Comparison of ENCODE assay signal across 11 cellular contexts in genomic region chr16:65658339-65659275, GRCh38.
DNase-seq lines count a peak whose midpoint lies in the region; ATAC-seq and TF ChIP-seq lines count a peak whose summit lies in the region.
"Had no signal": no experiment of that assay in that cellular context is flagged by ENCODE, and none has a peak within 500 bp of the region (broad histone marks: within the 10 kb centered on the region; RNA-seq: fewer than 3 reads in every experiment).

No MANE protein-coding gene starts in this region.

- peak; percentile 92 for DNase-seq in EH (ENCODE audit: low read depth)
- peak; percentile 27 for DNase-seq in NCI-H345 treated with DMSO at 0.1 percent for 48 hours (lab: John Stamatoyannopoulos, UW; ENCODE audit: unreplicated experiment)
- DNase-seq in dermis blood vessel endothelial cell, result peak; percentile 7
- DNase-seq in neuronal stem cell (ENCODE audit: low spot score), result no peak
- DNase-seq in activated T-cell treated with anti-CD3 and anti-CD28 coated beads, Interleukin-2, amount 50 U/mL, for 4 hours, result no peak
- no peak for DNase-seq in substantia nigra (lab: John Stamatoyannopoulos, UW)
- no peak for DNase-seq in ascending aorta (ENCODE audit: low spot score in 2 of 2)
- DNase-seq: RPMI8226; stimulated activated CD4-positive, alpha-beta T cell treated with anti-CD3 and anti-CD28 coated beads, Interleukin-4, amount 100 ng/mL, for 4 hours had no signal

- no peak for ATAC-seq in GM21390 (IDR thresholded peaks at IDR 0.05; ENCODE audit: unreplicated experiment)
- no peak for ATAC-seq in activated T-cell treated with anti-CD3 and anti-CD28 coated beads, Interleukin-2, amount 50 U/mL, for 4 hours

- no peak overlapping the region for H3K4ac ChIP-seq in neuronal stem cell (ENCODE audit: low read length)

- no peak overlapping the region for H4K8ac ChIP-seq in neuronal stem cell (ENCODE audit: low read depth, low read length)

- no peak for TF ChIP-seq CTCF in ascending aorta (IDR thresholded peaks at IDR 0.05)

- H3K27me3 ChIP-seq in neuronal stem cell (ENCODE audit: control insufficient read depth in 3 of 3, insufficient read depth in 3 of 3, low read depth in 1 of 3, low read length in 3 of 3), result no peaks in the 10 kb centered on the region
- H3K27me3 ChIP-seq in ascending aorta, result no peaks in the 10 kb centered on the region

- no peak overlapping the region for H3K14ac ChIP-seq in neuronal stem cell (ENCODE audit: low read length)

- H4K91ac ChIP-seq in neuronal stem cell (ENCODE audit: low read depth, low read length, poor library complexity), result no peak overlapping the region

- H2BK5ac ChIP-seq in neuronal stem cell (ENCODE audit: low read length), result no peak overlapping the region

- H2BK120ac ChIP-seq in neuronal stem cell (ENCODE audit: low read depth, low read length), result peak overlapping the region; percentile 18

- intact Hi-C loops in ascending aorta (cut with DNase I), result no loop called here

- H3K4me3 Mint-ChIP-seq in activated T-cell treated with anti-CD3 and anti-CD28 coated beads, Interleukin-2, amount 50 U/mL, for 4 hours, result no peak overlapping the region
- H3K4me3 Mint-ChIP-seq: dendritic cell treated with granulocyte-macrophage colony-stimulating factor and Interleukin-4, amounts not matched to agents 40 ng/mL and 50 ng/mL, for 4 days had no signal

- no peaks in the 10 kb centered on the region for H3K79me1 ChIP-seq in neuronal stem cell (ENCODE audit: low read depth, low read length)

- no peak overlapping the region for H2AK5ac ChIP-seq in neuronal stem cell (ENCODE audit: low read depth, low read length)

- no peak overlapping the region for H3K9ac ChIP-seq in neuronal stem cell (ENCODE audit: low read depth, low read length, poor library complexity)

- H3K4me1 ChIP-seq in neuronal stem cell (ENCODE audit: control insufficient read depth in 2 of 2, insufficient read depth in 1 of 2, low read depth in 1 of 2, low read length in 2 of 2) (peaks cover 0 to 29% of the 10 kb centered on the region in 2 donors), ascending aorta (no peaks in the 10 kb centered on the region)

- H3K18ac ChIP-seq in neuronal stem cell (ENCODE audit: low read length), result peak overlapping the region; percentile 62

- no peak overlapping the region for H2AFZ ChIP-seq in neuronal stem cell (ENCODE audit: low read length)

- no peak overlapping the region for H3K4me3 ChIP-seq in neuronal stem cell (ENCODE audit: low read length in 2 of 2)
- H3K4me3 ChIP-seq in ascending aorta, result no peak overlapping the region

- no peak overlapping the region for H2BK15ac ChIP-seq in neuronal stem cell (ENCODE audit: low read length)

- H3K4me1 Mint-ChIP-seq in activated T-cell treated with anti-CD3 and anti-CD28 coated beads, Interleukin-2, amount 50 U/mL, for 4 hours (ENCODE audit: low read depth), result no peaks in the 10 kb centered on the region

- peaks cover 4% of the 10 kb centered on the region for H3K27me3 Mint-ChIP-seq in activated T-cell treated with anti-CD3 and anti-CD28 coated beads, Interleukin-2, amount 50 U/mL, for 4 hours (ENCODE audit: low read depth)

- H3K23ac ChIP-seq in neuronal stem cell (ENCODE audit: low read depth, low read length, poor library complexity), result no peak overlapping the region

- H3K4me2 ChIP-seq in neuronal stem cell (ENCODE audit: insufficient read depth, low read length, poor library complexity, severe bottlenecking), result no peak overlapping the region

- peaks cover 19% of the 10 kb centered on the region for H3K9me3 Mint-ChIP-seq in activated T-cell treated with anti-CD3 and anti-CD28 coated beads, Interleukin-2, amount 50 U/mL, for 4 hours
- H3K9me3 Mint-ChIP-seq: dendritic cell treated with granulocyte-macrophage colony-stimulating factor and Interleukin-4, amounts not matched to agents 40 ng/mL and 50 ng/mL, for 4 days had no signal

- H3K27ac ChIP-seq in neuronal stem cell (replicated peaks; ENCODE audit: low read length) (no peak overlapping the region), substantia nigra (ENCODE audit: low read depth, low read length, poor library complexity, severe bottlenecking) (no peak overlapping the region), ascending aorta (no peak overlapping the region)

- peak overlapping the region; percentile 24 for H2BK12ac ChIP-seq in neuronal stem cell (ENCODE audit: low read length)

- no CpG with 5 or more reads among the region's 6 CpGs for WGBS in neuronal stem cell (ENCODE audit: extremely low coverage in 2 of 2, insufficient read length in 2 of 2, insufficient replicate concordance in 1 of 2), 2 donors

- no peaks in the 10 kb centered on the region for H3K36me3 ChIP-seq in neuronal stem cell (replicated peaks in 1 of 2; ENCODE audit: control insufficient read depth in 2 of 2, insufficient read depth in 2 of 2, low read length in 2 of 2)
- no peaks in the 10 kb centered on the region for H3K36me3 ChIP-seq in ascending aorta

- H3K9me3 ChIP-seq in neuronal stem cell (replicated peaks in 1 of 2; ENCODE audit: control insufficient read depth in 2 of 2, insufficient read depth in 1 of 2, low read depth in 1 of 2, low read length in 2 of 2) (no peaks in the 10 kb centered on the region), ascending aorta (no peaks in the 10 kb centered on the region)

- H3K36me3 Mint-ChIP-seq in activated T-cell treated with anti-CD3 and anti-CD28 coated beads, Interleukin-2, amount 50 U/mL, for 4 hours (ENCODE audit: insufficient read depth), result no peaks in the 10 kb centered on the region

Comparison
In these comparisons a context has a peak if more than half of its experiments do, and no peak if none do; other contexts are left out.
1. DNase-seq: peak in EH (single experiment), NCI-H345 treated with DMSO at 0.1 percent for 48 hours (single experiment) and dermis blood vessel endothelial cell (single experiment); none in neuronal stem cell (single experiment), activated T-cell treated with anti-CD3 and anti-CD28 coated beads, Interleukin-2, amount 50 U/mL, for 4 hours (single experiment), substantia nigra (0 of 49) and ascending aorta (0 of 2).